11 cellular contexts compared by ENCODE assay signal in genomic region chr14:90263748-90264449, GRCh38. TPM values are rescaled to one million over a fixed set of nuclear protein-coding genes. Genes with fewer than 3 reads are reported as not detected.
DNase-seq lines count a peak whose midpoint lies in the region; ATAC-seq and TF ChIP-seq lines count a peak whose summit lies in the region.
"Had no signal": no experiment of that assay in that cellular context is flagged by ENCODE, and none has a peak within 500 bp of the region (broad histone marks: within the 10 kb centered on the region; RNA-seq: fewer than 3 reads in every experiment).

No MANE protein-coding gene starts in this region.

- H3K4me3 ChIP-seq in body of pancreas (no peak overlapping the region), right cardiac atrium (ENCODE audit: low read length) (no peak overlapping the region)

- CTCF ChIA-PET in activated CD4-positive, alpha-beta memory T cell treated with anti-CD3 and anti-CD28 coated beads for 36 hours (lab: Charles Lee), result no interaction called here

- H3K4me1 ChIP-seq in body of pancreas (peaks cover 1% of the 10 kb centered on the region), right cardiac atrium (ENCODE audit: control insufficient read depth, insufficient read depth, low read length) (no peaks in the 10 kb centered on the region)

- peaks cover 39% of the 10 kb centered on the region for H3K36me3 Mint-ChIP-seq in activated CD4-positive, alpha-beta memory T cell treated with anti-CD3 and anti-CD28 coated beads for 36 hours

- TF ChIP-seq CTCF in body of pancreas (IDR thresholded peaks at IDR 0.05), result no peak

- H3K4me1 Mint-ChIP-seq in activated CD4-positive, alpha-beta memory T cell treated with anti-CD3 and anti-CD28 coated beads for 36 hours (ENCODE audit: low read depth), result peaks cover 11% of the 10 kb centered on the region

- ATAC-seq in GM18867 (IDR thresholded peaks at IDR 0.05; ENCODE audit: unreplicated experiment) (peak; percentile 82), GM21381 (IDR thresholded peaks at IDR 0.05; ENCODE audit: unreplicated experiment) (peak; percentile 89), HG03066 (IDR thresholded peaks at IDR 0.05; ENCODE audit: low read depth, unreplicated experiment) (peak; percentile 81), body of pancreas (no peak), right cardiac atrium (no peak)

- intact Hi-C loops in activated CD4-positive, alpha-beta memory T cell treated with anti-CD3 and anti-CD28 coated beads for 36 hours (cut with micrococcal nuclease), result no loop called here
- intact Hi-C loops in body of pancreas (cut with DNase I) (no loop called here), right cardiac atrium (cut with DNase I) (no loop called here)

- H3K27ac Mint-ChIP-seq in activated CD4-positive, alpha-beta memory T cell treated with anti-CD3 and anti-CD28 coated beads for 36 hours, result peak overlapping the region; percentile 57

- H3K36me3 ChIP-seq in body of pancreas (replicated peaks in 1 of 2; ENCODE audit: insufficient read depth in 1 of 2, low read depth in 2 of 2), result peaks cover 21 to 27% of the 10 kb centered on the region in 2 donors

- 72 to 74% methylated on average over 8 of the region's 8 CpGs for WGBS in body of pancreas, 2 donors
- WGBS in right cardiac atrium, result 79% methylated on average over 8 of the region's 8 CpGs

- no peaks in the 10 kb centered on the region for H3K9me3 Mint-ChIP-seq in activated CD4-positive, alpha-beta memory T cell treated with anti-CD3 and anti-CD28 coated beads for 36 hours

- H3K9me3 ChIP-seq in body of pancreas (no peaks in the 10 kb centered on the region), right cardiac atrium (ENCODE audit: control insufficient read depth, low read length) (no peaks in the 10 kb centered on the region)

- DNase-seq in activated CD4-positive, alpha-beta memory T cell treated with anti-CD3 and anti-CD28 coated beads for 36 hours, result no peak
- DNase-seq in body of pancreas (no peak), right cardiac atrium (no peak), NCI-H2196 (lab: John Stamatoyannopoulos, UW; ENCODE audit: unreplicated experiment) (no peak), SHP77 (lab: John Stamatoyannopoulos, UW) (no peak)
- DNase-seq: activated CD4-positive, CD25-positive, alpha-beta regulatory T cell; stimulated activated naive CD4-positive, alpha-beta T cell treated with Interleukin-2 at 50 U/mL for 16 hours had no signal

- TF ChIP-seq POLR2A in body of pancreas (IDR thresholded peaks at IDR 0.05), result no peak

- POLR2A ChIA-PET in activated CD4-positive, alpha-beta memory T cell treated with anti-CD3 and anti-CD28 coated beads for 36 hours (lab: Charles Lee), result no interaction called here

- H3K27ac ChIP-seq in body of pancreas, result no peak overlapping the region
- H3K27ac ChIP-seq in right cardiac atrium (ENCODE audit: low read length), result no peak overlapping the region

- no peaks in the 10 kb centered on the region for H3K27me3 Mint-ChIP-seq in activated CD4-positive, alpha-beta memory T cell treated with anti-CD3 and anti-CD28 coated beads for 36 hours
- H3K27me3 Mint-ChIP-seq: IgD-negative memory B cell had no signal

- no peak overlapping the region for H3K4me3 Mint-ChIP-seq in activated CD4-positive, alpha-beta memory T cell treated with anti-CD3 and anti-CD28 coated beads for 36 hours
- H3K4me3 Mint-ChIP-seq: IgD-negative memory B cell had no signal

- H3K27me3 ChIP-seq in body of pancreas (no peaks in the 10 kb centered on the region), right cardiac atrium (ENCODE audit: control insufficient read depth, insufficient read depth) (no peaks in the 10 kb centered on the region)

RNA-seq across cellular contexts. Expression of gene PSMC1, which starts 7.5 kb away (rescaled TPM):
- 100 to 1,000 TPM; 107 to 108 TPM for total RNA-seq in activated CD4-positive, alpha-beta memory T cell treated with anti-CD3 and anti-CD28 coated beads for 36 hours
- total RNA-seq in body of pancreas (10 to 100 TPM; 25.7 to 49.0 TPM), right cardiac atrium (100 to 1,000 TPM in 3 of 4 donors, 10 to 100 TPM in 1; 89.9 to 127 (median 118) TPM)
- polyA plus RNA-seq in right cardiac atrium, result 201 TPM

Comparison
In these comparisons a context has a peak if more than half of its experiments do, and no peak if none do; other contexts are left out.
1. ATAC-seq: peak in GM18867 (single experiment), GM21381 (single experiment) and HG03066 (single experiment); none in body of pancreas (single experiment) and right cardiac atrium (0 of 2).